9 cellular contexts compared by ENCODE assay signal in the genomic region with DNA sequence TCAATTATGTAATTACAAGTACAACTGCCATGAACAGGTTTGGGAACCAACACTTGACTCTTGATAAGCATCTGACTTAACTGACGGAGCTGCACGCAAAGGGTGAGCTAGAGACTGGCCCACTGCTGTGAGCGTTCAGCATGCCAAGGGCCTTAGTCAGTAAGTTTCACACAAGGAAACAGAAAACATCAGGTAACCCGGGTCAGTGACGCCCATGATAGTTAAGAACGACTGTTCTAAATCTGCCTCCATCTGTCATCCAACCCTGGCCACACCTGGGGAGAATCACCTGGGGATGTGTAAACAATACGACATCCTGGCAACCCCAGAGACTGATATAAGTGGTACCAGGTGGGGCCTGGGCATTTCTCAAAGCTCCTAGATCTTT. TPM values are rescaled to one million over a fixed set of nuclear protein-coding genes. Genes with fewer than 3 reads are reported as not detected.
DNase-seq lines count a peak whose midpoint lies in the region; ATAC-seq and TF ChIP-seq lines count a peak whose summit lies in the region.
"Had no signal": no experiment of that assay in that cellular context is flagged by ENCODE, and none has a peak within 500 bp of the region (broad histone marks: within the 10 kb centered on the region; RNA-seq: fewer than 3 reads in every experiment).

No MANE protein-coding gene starts in this region.

- no peak overlapping the region for H2AFZ ChIP-seq in hepatocyte
- no peak overlapping the region for H2AFZ ChIP-seq in smooth muscle cell (ENCODE audit: low read depth)

- H3K9ac ChIP-seq in smooth muscle cell (ENCODE audit: low read depth) = peak overlapping the region; percentile 93

- CTCF ChIA-PET in Panc1 (lab: Charles Lee) = interaction anchor here (0.7 to 2.6 kb wide), 2 partner anchors 12 to 162 kb away, joined by 4 to 15 read pairs; a partner anchor contains a TSS

- ATAC-seq in Panc1 = peak; percentile 74
- ATAC-seq in Right ventricle myocardium superior (ENCODE audit: poor library complexity) = no peak

- H3K36me3 Mint-ChIP-seq in nephron progenitor cell (ENCODE audit: low read depth) = peaks cover 11% of the 10 kb centered on the region

- 38% methylated on average over 7 of the region's 7 CpGs for WGBS in hepatocyte (ENCODE audit: low lambda C conversion rate, missing lambda C conversion rate)
- WGBS in smooth muscle cell (ENCODE audit: low lambda C conversion rate) = 63% methylated on average over 7 of the region's 7 CpGs
- 81 to 91% methylated on average over 7 of the region's 7 CpGs for WGBS in testis, 2 donors

- H3K9me3 ChIP-seq in Panc1 (ENCODE audit: control insufficient read depth, insufficient read depth, low read depth, low read length) = no peaks in the 10 kb centered on the region
- H3K9me3 ChIP-seq in hepatocyte (ENCODE audit: low read depth) = no peaks in the 10 kb centered on the region
- H3K9me3 ChIP-seq in smooth muscle cell (replicated peaks; ENCODE audit: low read depth) = no peaks in the 10 kb centered on the region
- no peaks in the 10 kb centered on the region for H3K9me3 ChIP-seq in testis

- TF ChIP-seq CTCF in Panc1 (IDR thresholded peaks at IDR 0.05) (no peak), hepatocyte (IDR thresholded peaks at IDR 0.05; ENCODE audit: poor library complexity) (no peak), smooth muscle cell (IDR thresholded peaks at IDR 0.05; ENCODE audit: borderline replicate concordance, insufficient read depth, poor library complexity, severe bottlenecking) (no peak), testis (IDR thresholded peaks at IDR 0.05) (no peak), nephron progenitor cell (IDR thresholded peaks at IDR 0.05) (no peak)

- no peaks in the 10 kb centered on the region for H3K9me3 Mint-ChIP-seq in nephron progenitor cell
- H3K9me3 Mint-ChIP-seq: activated T-helper 1 cell treated with anti-CD3 and anti-CD28 coated beads, Interleukin-12 subunit alpha, Interleukin-12 subunit beta, Interleukin-2, Interleukin-4 antibody, amounts not matched to agents 30 ng/mL and 10 ng/mL and 1 ng/mL, durations not matched to agents 14 hours and 24 hours and 36 hours had no signal

- H3K4me3 Mint-ChIP-seq in nephron progenitor cell = no peak overlapping the region
- H3K4me3 Mint-ChIP-seq: activated T-helper 1 cell treated with anti-CD3 and anti-CD28 coated beads, Interleukin-12 subunit alpha, Interleukin-12 subunit beta, Interleukin-2, Interleukin-4 antibody, amounts not matched to agents 30 ng/mL and 10 ng/mL and 1 ng/mL, durations not matched to agents 14 hours and 24 hours and 36 hours had no signal

- DNase-seq in HPDE6-E6E7 (ENCODE audit: extremely low spot score) (peak; percentile 95), Panc1 (ENCODE audit: low read depth, low spot score) (no peak), hepatocyte (ENCODE audit: low spot score) (peak; percentile 93), smooth muscle cell (lab: John Stamatoyannopoulos, UW; ENCODE audit: unreplicated experiment) (no peak), Right ventricle myocardium superior (no peak), testis (no peak), KBM-7 (no peak), nephron progenitor cell (no peak)

- no TSS peak for BruUV-seq in Panc1 (replicated peaks; lab: Mats Ljungman, UMichigan)

- in situ Hi-C loops in Panc1 (cut with HindIII; ENCODE audit: low pct_unique_long_range_greater_than_20kb, low sequenced_read_pairs) = no loop called here
- in situ Hi-C loops in KBM-7 (cut with MboI; ENCODE audit: low pct_unique_long_range_greater_than_20kb, low sequenced_read_pairs) = no loop called here

- POLR2A ChIA-PET in Panc1 (lab: Charles Lee) = no interaction called here

- no peak overlapping the region for H3K4me3 ChIP-seq in Panc1 (ENCODE audit: low read depth in 2 of 2, low read length in 2 of 2)
- H3K4me3 ChIP-seq in hepatocyte = no peak overlapping the region
- no peak overlapping the region for H3K4me3 ChIP-seq in smooth muscle cell
- H3K4me3 ChIP-seq in testis = no peak overlapping the region

- H3K4me1 Mint-ChIP-seq in nephron progenitor cell = no peaks in the 10 kb centered on the region

- H3K4me2 ChIP-seq in hepatocyte (peak overlapping the region; percentile 57), smooth muscle cell (no peak overlapping the region)

- no peaks in the 10 kb centered on the region for H3K9me2 ChIP-seq in hepatocyte (replicated peaks; ENCODE audit: insufficient read depth)

- no peaks in the 10 kb centered on the region for H3K27me3 Mint-ChIP-seq in nephron progenitor cell (ENCODE audit: low read depth, poor library complexity)

- peak overlapping the region; percentile 11; the same call in 1 of the 2 replicates for H3K27ac ChIP-seq in Panc1 (ENCODE audit: low read length)
- peak overlapping the region; percentile 100 for H3K27ac ChIP-seq in hepatocyte
- peak overlapping the region; percentile 97 for H3K27ac ChIP-seq in smooth muscle cell (ENCODE audit: low read depth)
- no peak overlapping the region for H3K27ac ChIP-seq in testis

- H3K27ac Mint-ChIP-seq in nephron progenitor cell = no peak overlapping the region

- H3K27me3 ChIP-seq in Panc1 (ENCODE audit: control insufficient read depth, insufficient read depth, low read length) = no peaks in the 10 kb centered on the region
- H3K27me3 ChIP-seq in hepatocyte = no peaks in the 10 kb centered on the region
- no peaks in the 10 kb centered on the region for H3K27me3 ChIP-seq in smooth muscle cell (ENCODE audit: low read depth)
- H3K27me3 ChIP-seq in testis = no peaks in the 10 kb centered on the region

- no peaks in the 10 kb centered on the region for H3F3A ChIP-seq in smooth muscle cell (ENCODE audit: low read depth)

- TF ChIP-seq POLR2A in testis (IDR thresholded peaks at IDR 0.05) = no peak

- H4K20me1 ChIP-seq in hepatocyte (ENCODE audit: insufficient read depth, poor library complexity, severe bottlenecking) = no peaks in the 10 kb centered on the region
- H4K20me1 ChIP-seq in smooth muscle cell (ENCODE audit: low read depth) = no peaks in the 10 kb centered on the region

- intact Hi-C loops in Panc1 (cut with micrococcal nuclease; ENCODE audit: unreplicated experiment) (no loop called here), Right ventricle myocardium superior (cut with DNase I) (no loop called here), testis (cut with DNase I; ENCODE audit: low total_unique reads) (no loop called here)

- H3K36me3 ChIP-seq in Panc1 (ENCODE audit: control insufficient read depth, insufficient read depth, low read length) = no peaks in the 10 kb centered on the region
- H3K36me3 ChIP-seq in hepatocyte (replicated peaks; ENCODE audit: insufficient read depth, low read depth) = no peaks in the 10 kb centered on the region
- H3K36me3 ChIP-seq in smooth muscle cell (ENCODE audit: low read depth) = no peaks in the 10 kb centered on the region
- no peaks in the 10 kb centered on the region for H3K36me3 ChIP-seq in testis (ENCODE audit: low read depth, missing control alignments)

- H3K4me1 ChIP-seq in Panc1 (ENCODE audit: control insufficient read depth, insufficient read depth, low read length) (peaks cover 5% of the 10 kb centered on the region), hepatocyte (ENCODE audit: insufficient read depth) (peaks cover 31% of the 10 kb centered on the region), smooth muscle cell (ENCODE audit: low read depth) (no peaks in the 10 kb centered on the region), testis (no peaks in the 10 kb centered on the region)

- H3K79me2 ChIP-seq in hepatocyte = peaks cover 8% of the 10 kb centered on the region
- H3K79me2 ChIP-seq in smooth muscle cell (ENCODE audit: low read depth) = no peaks in the 10 kb centered on the region

RNA-seq across cellular contexts. Expression of a gene that starts 12.3 kb away (rescaled TPM):
- 0.10 TPM for total RNA-seq in Panc1 (2021; ENCODE audit: unreplicated experiment)
- polyA plus RNA-seq in Panc1 (2012; ENCODE audit: insufficient read length) = 0.24 TPM
- 4.1 and 4.5 TPM in 2 replicates for total RNA-seq in hepatocyte
- polyA plus RNA-seq in hepatocyte = 6.8 and 7.7 TPM in 2 replicates
- total RNA-seq in smooth muscle cell = 0.13 and 1.7 TPM in 2 replicates
- 0.80 and 1.2 TPM in 2 replicates for polyA plus RNA-seq in smooth muscle cell
- 12.5 TPM for total RNA-seq in Right ventricle myocardium superior
- total RNA-seq in testis = 1 to 10 TPM; 2.0 TPM
- polyA plus RNA-seq in testis (ENCODE audit: insufficient read depth, low read depth, low replicate concordance) = 1.9 TPM
- total RNA-seq: activated T-helper 1 cell treated with anti-CD3 and anti-CD28 coated beads, Interleukin-12 subunit alpha, Interleukin-12 subunit beta, Interleukin-2, Interleukin-4 antibody, amounts not matched to agents 30 ng/mL and 10 ng/mL and 1 ng/mL, durations not matched to agents 14 hours and 24 hours and 36 hours had no signal

RNA-seq across cellular contexts. Expression of a gene that starts 21.5 kb away (rescaled TPM):
- 46.1 TPM for total RNA-seq in Panc1 (2021; ENCODE audit: unreplicated experiment)
- 34.1 TPM for polyA plus RNA-seq in Panc1 (2012; ENCODE audit: insufficient read length)
- total RNA-seq in hepatocyte = 11.8 and 23.1 TPM in 2 replicates
- 44.4 and 79.6 TPM in 2 replicates for polyA plus RNA-seq in hepatocyte
- 12.5 and 38.2 TPM in 2 replicates for total RNA-seq in smooth muscle cell
- 15.4 and 15.7 TPM in 2 replicates for polyA plus RNA-seq in smooth muscle cell
- total RNA-seq in Right ventricle myocardium superior = 14.1 TPM
- total RNA-seq in testis = 10 to 100 TPM; 81.4 to 99.6 TPM
- 60.0 TPM for polyA plus RNA-seq in testis (ENCODE audit: insufficient read depth, low read depth, low replicate concordance)

RNA-seq across cellular contexts. Expression of a gene that starts 21.6 kb away (rescaled TPM):
- 138 TPM for total RNA-seq in Panc1 (2021; ENCODE audit: unreplicated experiment)
- 89.8 TPM for polyA plus RNA-seq in Panc1 (2012; ENCODE audit: insufficient read length)
- 59.3 and 67.5 TPM in 2 replicates for total RNA-seq in hepatocyte
- 89.9 and 110 TPM in 2 replicates for polyA plus RNA-seq in hepatocyte
- 75.4 and 87.7 TPM in 2 replicates for total RNA-seq in smooth muscle cell
- polyA plus RNA-seq in smooth muscle cell = 119 and 135 TPM in 2 replicates
- total RNA-seq in Right ventricle myocardium superior = 40.0 TPM
- 10 to 100 TPM; 86.9 to 95.9 TPM for total RNA-seq in testis
- polyA plus RNA-seq in testis (ENCODE audit: insufficient read depth, low read depth, low replicate concordance) = 78.4 TPM

RNA-seq across cellular contexts. Expression of a gene that starts 57.9 kb away (rescaled TPM):
- 26.5 TPM for total RNA-seq in Panc1 (2021; ENCODE audit: unreplicated experiment)
- polyA plus RNA-seq in Panc1 (2012; ENCODE audit: insufficient read length) = 26.4 TPM
- 99.8 and 153 TPM in 2 replicates for total RNA-seq in hepatocyte
- polyA plus RNA-seq in hepatocyte = 124 and 132 TPM in 2 replicates
- 10.5 and 14.7 TPM in 2 replicates for total RNA-seq in smooth muscle cell
- polyA plus RNA-seq in smooth muscle cell = 17.5 and 43.9 TPM in 2 replicates
- 37.1 TPM for total RNA-seq in Right ventricle myocardium superior
- 100 to 1,000 TPM; 139 to 142 TPM for total RNA-seq in testis
- polyA plus RNA-seq in testis (ENCODE audit: insufficient read depth, low read depth, low replicate concordance) = 70.4 TPM

Comparison
In these comparisons a context has a peak if more than half of its experiments do, and no peak if none do; other contexts are left out.
1. DNase-seq: peak in HPDE6-E6E7 (single experiment) and hepatocyte (single experiment); none in Panc1 (single experiment), smooth muscle cell (single experiment), Right ventricle myocardium superior (single experiment), testis (single experiment), KBM-7 (single experiment) and nephron progenitor cell (single experiment).
2. H3K27ac ChIP-seq: peak in Panc1 (single experiment), hepatocyte (single experiment) and smooth muscle cell (single experiment); none in testis (0 of 2).